35 cellular contexts compared by ENCODE assay signal in the genomic region with DNA sequence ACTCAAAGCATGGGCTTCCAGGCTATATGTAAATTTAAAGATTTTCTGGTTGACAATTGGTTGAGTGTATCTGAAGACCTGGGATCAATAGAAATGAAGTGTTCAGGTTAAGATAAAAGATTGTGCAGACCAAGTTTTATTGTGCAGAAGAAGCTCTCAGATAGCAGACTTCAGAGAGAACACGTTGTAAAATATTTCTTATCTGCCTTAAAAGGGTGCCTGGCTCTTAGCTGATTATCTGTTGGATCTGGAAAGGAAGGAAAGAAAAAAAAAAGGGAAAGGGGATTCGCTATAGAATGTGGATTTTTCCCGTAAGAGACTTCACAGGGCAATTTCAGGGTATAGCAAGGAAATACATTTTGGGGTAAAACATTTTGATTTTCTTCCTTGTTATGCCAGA.
"Had no signal": no experiment of that assay in that cellular context is flagged by ENCODE, and none has a peak within 500 bp of the region (broad histone marks: within the 10 kb centered on the region; RNA-seq: fewer than 3 reads in every experiment).

No MANE protein-coding gene starts in this region.

- H3K9ac ChIP-seq: KMS-11 had no signal

- H3K9me3 ChIP-seq: MG63 had no signal

- H3K4me3 ChIP-seq: MG63 had no signal

- H3K27me3 ChIP-seq: MG63 had no signal

- H3K4me2 ChIP-seq: KMS-11 had no signal

- H3K36me3 ChIP-seq: MG63 had no signal

- H3K27ac ChIP-seq: KMS-11 had no signal

- DNase-seq: Kasumi-1, MG63, MM.1S, MV-4-11, NCI-H1048, NCI-H1092, NCI-H1092 treated with DMSO at 0.1 percent for 48 hours, NCI-H1105, NCI-H1105 treated with DMSO at 0.1 percent for 48 hours, NCI-H1417, NCI-H1417 treated with DMSO at 0.1 percent for 48 hours, NCI-H1436, NCI-H1436 treated with DMSO at 0.1 percent for 48 hours, NCI-H146, NCI-H1694, NCI-H1694 treated with DMSO at 0.1 percent for 48 hours, NCI-H187, NCI-H187 treated with DMSO at 0.1 percent for 48 hours, NCI-H1930, NCI-H2029, NCI-H2029 treated with DMSO at 0.1 percent for 48 hours, NCI-H2081, NCI-H2081 treated with DMSO at 0.1 percent for 48 hours, NCI-H2107, NCI-H2171, NCI-H2171 treated with DMSO at 0.1 percent for 48 hours, NCI-H2227 treated with DMSO at 0.1 percent for 48 hours, NCI-H226, NCI-H345, NCI-H446, NCI-H446 treated with DMSO at 0.1 percent for 48 hours, NCI-H510A, NCI-H510A treated with DMSO at 0.1 percent for 48 hours, NCI-H524 had no signal
